10 cellular contexts compared by ENCODE assay signal in genomic region chr11:128201801-128202200, GRCh38.
"Had no signal": no experiment of that assay in that cellular context is flagged by ENCODE, and none has a peak within 500 bp of the region (broad histone marks: within the 10 kb centered on the region; RNA-seq: fewer than 3 reads in every experiment).

No MANE protein-coding gene starts in this region.

- H3K36me3 ChIP-seq: neural progenitor cell, ovary, tibial artery had no signal

- H3K36me3 Mint-ChIP-seq: neural progenitor cell had no signal

- H3K27me3 ChIP-seq: neural progenitor cell, ovary, tibial artery had no signal

- H3K4me1 ChIP-seq: neural progenitor cell, tibial artery had no signal

- H3K4me1 Mint-ChIP-seq: endodermal cell, neural progenitor cell had no signal

- H3K9me3 ChIP-seq: ovary, tibial artery had no signal

- H3K4me3 Mint-ChIP-seq: activated naive CD8-positive, alpha-beta T cell treated with anti-CD3 and anti-CD28 coated beads, Interleukin-2, amount 10 ng/mL, durations not matched to agents 7 days and 5 days; endodermal cell; neural progenitor cell had no signal

- H3K9me3 Mint-ChIP-seq: endodermal cell, immature natural killer cell had no signal

- H3K27ac ChIP-seq: neural progenitor cell, ovary, tibial artery had no signal

- H3K27me3 Mint-ChIP-seq: activated naive CD8-positive, alpha-beta T cell treated with anti-CD3 and anti-CD28 coated beads, Interleukin-2, amount 10 ng/mL, durations not matched to agents 7 days and 5 days had no signal

- H3K27ac Mint-ChIP-seq: activated naive CD8-positive, alpha-beta T cell treated with anti-CD3 and anti-CD28 coated beads, Interleukin-2, amount 10 ng/mL, durations not matched to agents 7 days and 5 days; endodermal cell; neural progenitor cell had no signal

- H3K4me3 ChIP-seq: neural progenitor cell, ovary, tibial artery had no signal

- DNase-seq: activated CD4-positive, alpha-beta T cell treated with anti-CD3 and anti-CD28 coated beads, Interleukin-2, amount 50 U/mL, for 4 hours; activated gamma-delta T cell; activated naive CD8-positive, alpha-beta T cell treated with anti-CD3 and anti-CD28 coated beads, Interleukin-2, amount 10 ng/mL, durations not matched to agents 7 days and 5 days; activated T-cell treated with anti-CD3 and anti-CD28 coated beads, Interleukin-2, amount 50 U/mL, for 1 hour; anterior cingulate cortex; endodermal cell; immature natural killer cell; ovary; tibial artery had no signal
